Comparison of ENCODE assay signal across 30 cellular contexts in the genomic region with DNA sequence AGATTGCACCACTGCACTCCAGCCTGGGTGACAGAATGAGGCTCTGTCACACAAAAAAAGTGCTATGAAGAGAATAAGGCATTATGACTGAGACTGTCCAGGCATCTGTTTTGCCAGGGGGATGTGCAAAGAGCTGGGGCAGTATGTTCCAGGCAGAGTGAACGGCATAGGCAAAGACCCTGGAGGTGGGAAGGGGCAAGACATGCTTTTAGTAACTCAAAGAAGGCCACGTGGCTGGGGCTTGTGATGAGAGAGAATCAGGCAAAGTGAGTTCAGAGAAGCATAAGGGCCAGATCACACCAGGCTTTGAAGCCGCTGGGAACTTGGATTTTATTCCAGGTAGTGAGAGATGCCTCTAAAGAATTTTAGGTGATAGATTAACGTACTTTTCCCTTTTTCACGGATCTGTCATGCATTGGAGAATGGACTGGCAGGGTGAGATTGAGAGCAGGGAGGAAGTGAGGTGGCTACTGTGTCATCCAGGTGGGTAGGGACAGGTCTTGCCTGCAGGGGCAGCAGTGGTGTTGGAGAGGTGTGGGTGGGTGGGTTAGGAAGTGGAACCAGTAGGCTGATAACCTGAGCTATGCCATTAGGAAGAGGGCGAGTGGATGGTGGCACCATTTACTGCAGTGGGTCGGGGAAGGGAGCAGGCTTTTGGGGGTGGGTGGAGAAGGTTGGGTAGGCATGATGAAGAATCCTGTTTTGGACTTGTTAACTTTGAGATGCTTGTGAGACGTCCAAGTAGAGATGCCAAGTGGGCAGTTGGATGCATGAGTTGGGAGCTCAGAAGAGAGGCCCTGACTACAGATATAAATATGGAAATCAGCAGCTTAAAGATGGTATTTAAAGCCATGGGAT. TPM values are rescaled to one million over a fixed set of nuclear protein-coding genes. Genes with fewer than 3 reads are reported as not detected.
DNase-seq lines count a peak whose midpoint lies in the region; ATAC-seq, FAIRE-seq and TF ChIP-seq lines count a peak whose summit lies in the region.
"Had no signal": no experiment of that assay in that cellular context is flagged by ENCODE, and none has a peak within 500 bp of the region (broad histone marks: within the 10 kb centered on the region; RNA-seq: fewer than 3 reads in every experiment).

No MANE protein-coding gene starts in this region.

- no peak overlapping the region for H3K56ac ChIP-seq in H1 (replicated peaks; ENCODE audit: insufficient read length, low read depth, low read length)

- H3K9me3 ChIP-seq in HCT116 (ENCODE audit: control insufficient read depth in 1 of 2, insufficient read depth in 1 of 2, low read depth in 1 of 2, low read length in 2 of 2) = no peaks in the 10 kb centered on the region
- no peaks in the 10 kb centered on the region for H3K9me3 ChIP-seq in H1 (ENCODE audit: insufficient read depth in 2 of 2, low read depth in 1 of 2, low read length in 1 of 2)
- H3K9me3 ChIP-seq: mucosa of descending colon had no signal

- WGBS in H1 (ENCODE audit: extremely low coverage in 1 of 2, insufficient coverage in 1 of 2, insufficient read length in 1 of 2, insufficient replicate concordance in 2 of 2, low coverage in 1 of 2, low lambda C conversion rate in 2 of 2, missing lambda C conversion rate in 1 of 2), 2 experiments = 79% methylated on average over 8 of the region's 8 CpGs; no CpG with 5 or more reads in 1 of the 2 experiments

- in situ Hi-C loops in G401 (cut with HindIII; ENCODE audit: low sequenced_read_pairs) = loop anchor here (10.0 kb wide), 1 partner anchor 109 kb away; no protein-coding TSS in a partner anchor

- ATAC-seq in HCT116 (peak; percentile 65), HG02885 (IDR thresholded peaks at IDR 0.05; ENCODE audit: poor library complexity, unreplicated experiment) (no peak), HG02852 (IDR thresholded peaks at IDR 0.05; ENCODE audit: unreplicated experiment) (no peak), HG03439 (IDR thresholded peaks at IDR 0.05; ENCODE audit: unreplicated experiment) (no peak)
- ATAC-seq: gastroesophageal sphincter, mucosa of descending colon, right cardiac atrium had no signal

- H3K4me1 ChIP-seq in HCT116 (ENCODE audit: control insufficient read depth in 1 of 2, insufficient read depth in 2 of 2, low read length in 2 of 2) (no peaks in the 10 kb centered on the region), H1 (replicated peaks in 1 of 4; ENCODE audit: control insufficient read depth in 3 of 4, insufficient read depth in 4 of 4, low read length in 3 of 4) (peaks cover 3 to 15% (median 8%) of the 10 kb centered on the region in 4 experiments)

- no peaks in the 10 kb centered on the region for H3K9me2 ChIP-seq in HCT116 (ENCODE audit: insufficient read depth)

- no peak overlapping the region for H2BK120ac ChIP-seq in H1 (replicated peaks; ENCODE audit: low read depth, low read length)

- H2BK5ac ChIP-seq in H1 (ENCODE audit: low read depth, low read length) = no peak overlapping the region

- H3K23ac ChIP-seq in H1 (ENCODE audit: insufficient read length) = no peak overlapping the region

- H2BK12ac ChIP-seq in H1 (ENCODE audit: low read depth, low read length) = no peak overlapping the region

- no peak overlapping the region for H3K4me2 ChIP-seq in HCT116 (ENCODE audit: low read length)
- no peak overlapping the region for H3K4me2 ChIP-seq in H1 (ENCODE audit: insufficient read depth in 1 of 2, low read depth in 2 of 2, low read length in 2 of 2)

- no peak overlapping the region for H4K5ac ChIP-seq in H1 (ENCODE audit: insufficient read length, low read depth, low read length)

- H4K20me1 ChIP-seq in HCT116 (ENCODE audit: insufficient read depth) = no peaks in the 10 kb centered on the region
- no peaks in the 10 kb centered on the region for H4K20me1 ChIP-seq in H1 (replicated peaks in 1 of 2; ENCODE audit: control insufficient read depth in 1 of 2, insufficient read depth in 2 of 2, low read length in 2 of 2)

- H3K9ac ChIP-seq in HCT116 (ENCODE audit: low read length) = no peak overlapping the region
- H3K9ac ChIP-seq in H1 (replicated peaks in 1 of 4; ENCODE audit: extremely low read depth in 1 of 4, low read depth in 3 of 4, low read length in 3 of 4) = no peak overlapping the region
- H3K9ac ChIP-seq: GM23248, parathyroid adenoma had no signal

- H3K79me2 ChIP-seq in HCT116 (ENCODE audit: insufficient read depth, low read length) = no peaks in the 10 kb centered on the region
- H3K79me2 ChIP-seq in H1 (ENCODE audit: control insufficient read depth in 1 of 2, insufficient read depth in 2 of 2, low read length in 2 of 2) = no peaks in the 10 kb centered on the region
- H3K79me2 ChIP-seq: parathyroid adenoma had no signal

- H3K27ac ChIP-seq in HCT116 (ENCODE audit: low read depth, low read length) = no peak overlapping the region
- H3K27ac ChIP-seq in H1 (ENCODE audit: low read depth, low read length) = no peak overlapping the region
- H3K27ac ChIP-seq: gastroesophageal sphincter, GM23248, parathyroid adenoma, SK-N-MC had no signal

- no peak overlapping the region for H2AK5ac ChIP-seq in H1 (ENCODE audit: low read depth, low read length)

- H2AFZ ChIP-seq in HCT116 (ENCODE audit: low read depth, low read length, poor library complexity, severe bottlenecking) (no peak overlapping the region), H1 (ENCODE audit: low read length) (no peak overlapping the region)
- H2AFZ ChIP-seq: GM23248, parathyroid adenoma had no signal

- H3K18ac ChIP-seq in H1 (ENCODE audit: extremely low read depth, low read length) = no peak overlapping the region

- no peak for FAIRE-seq in H1 (lab: Jason Lieb, UNC)
- FAIRE-seq: endometrium, GM12891, islet of Langerhans had no signal

- no peak overlapping the region for H2BK15ac ChIP-seq in H1 (ENCODE audit: low read length)

- H3K4ac ChIP-seq in H1 (replicated peaks; ENCODE audit: insufficient read length, low read depth, low read length) = no peak overlapping the region

- H3K4me3 ChIP-seq in HCT116 (replicated peaks in 1 of 2; ENCODE audit: low read depth in 1 of 2, low read length in 2 of 2) (no peak overlapping the region), H1 (ENCODE audit: extremely low read depth in 1 of 4, insufficient read depth in 2 of 4, low read depth in 3 of 4, low read length in 4 of 4) (no peak overlapping the region)
- H3K4me3 ChIP-seq: gastroesophageal sphincter, GM23248, mucosa of descending colon, SK-N-MC had no signal

- H3K23me2 ChIP-seq in H1 (ENCODE audit: low read depth, low read length) = peaks cover 4% of the 10 kb centered on the region; the same call in 1 of the 2 replicates

- DNase-seq in G401 (ENCODE audit: low spot score) = peak; percentile 43
- DNase-seq in HCT116 (ENCODE audit: low read depth, low spot score) = no peak
- no peak for DNase-seq in H1 (ENCODE audit: low read depth in 1 of 2, low spot score in 2 of 2)
- DNase-seq in occipital lobe (lab: John Stamatoyannopoulos, UW) = peak; percentile 60
- DNase-seq in AG08395 (ENCODE audit: low spot score) = no peak
- DNase-seq: ACHN; activated effector memory CD4-positive, alpha-beta T cell treated with anti-CD3 and anti-CD28 coated beads, Interleukin-2, amount 50 U/mL, for 16 hours; activated naive CD8-positive, alpha-beta T cell treated with anti-CD3 and anti-CD28 coated beads, Interleukin-2, amount 10 ng/mL, durations not matched to agents 7 days and 5 days; activated T-cell treated with anti-CD3 and anti-CD28 coated beads for 4 hours; dermis blood vessel endothelial cell; GM23248; mucosa of descending colon; NCI-H1436 treated with DMSO at 0.1 percent for 48 hours; NCI-H2107; NCI-H446; NCI-H82; right cardiac atrium; stimulated activated naive CD4-positive, alpha-beta T cell had no signal

- CTCF ChIA-PET in HCT116 (lab: Charles Lee) (no interaction called here), H1 (lab: Charles Lee; ENCODE audit: partially characterized antibody) (interaction anchor here (0.6 to 2.1 kb wide), 23 partner anchors 8 to 265 kb away, joined by 3 to 10 read pairs (median 3); no protein-coding TSS in a partner anchor)

- no peak overlapping the region for H3K14ac ChIP-seq in H1 (ENCODE audit: insufficient read length)

- intact Hi-C loops in HCT116 (cut with micrococcal nuclease) = no loop called here

- POLR2A ChIA-PET in HCT116 (lab: Charles Lee) = no interaction called here
- POLR2A ChIA-PET in H1 (lab: Charles Lee; ENCODE audit: partially characterized antibody) = no interaction called here

- H4K8ac ChIP-seq in H1 (ENCODE audit: extremely low read depth, insufficient read depth, low read length) = no peak overlapping the region

- no peak overlapping the region for H2BK20ac ChIP-seq in H1 (ENCODE audit: low read length)

- no peak overlapping the region for H4K91ac ChIP-seq in H1 (replicated peaks; ENCODE audit: insufficient read length, low read length)

- H3K27me3 ChIP-seq in HCT116 (ENCODE audit: insufficient read depth, low read length) (peaks cover 9% of the 10 kb centered on the region; the same call in 1 of the 2 replicates), H1 (replicated peaks in 1 of 4; ENCODE audit: control insufficient read depth in 3 of 4, extremely low read depth in 1 of 4, insufficient read depth in 3 of 4, low read length in 3 of 4) (no peaks in the 10 kb centered on the region)

- H3K36me3 ChIP-seq in HCT116 (ENCODE audit: control insufficient read depth in 1 of 2, insufficient read depth in 2 of 2, low read length in 2 of 2) = no peaks in the 10 kb centered on the region
- H3K36me3 ChIP-seq in H1 (ENCODE audit: control insufficient read depth in 2 of 4, insufficient read depth in 4 of 4, low read length in 3 of 4) = no peaks in the 10 kb centered on the region
- H3K36me3 ChIP-seq: gastroesophageal sphincter had no signal

- no peaks in the 10 kb centered on the region for H3K79me1 ChIP-seq in H1 (ENCODE audit: low read depth, low read length)

- TF ChIP-seq CTCF in HCT116 (IDR thresholded peaks at IDR 0.05 in 2 of 3, conservative IDR thresholded peaks at IDR 0.05 in 1 of 3; ENCODE audit: borderline replicate concordance in 1 of 3, insufficient read depth in 1 of 3, low read depth in 2 of 3, low read length in 2 of 3) = 0 out of 6 replicates have a peak, but pooled peaks of 1 of the 3 experiments have one; percentile 20
- peak; percentile 31 to 69 (median 50); a peak in 3 of 4 replicates for TF ChIP-seq CTCF in H1 (IDR thresholded peaks at IDR 0.05; ENCODE audit: control extremely low read depth in 1 of 3, insufficient read depth in 1 of 3, low read depth in 1 of 3, low read length in 3 of 3)

- TF ChIP-seq RAD21 in HCT116 (IDR thresholded peaks at IDR 0.05; ENCODE audit: low read depth) (no peak), H1 (IDR thresholded peaks at IDR 0.05 in 1 of 2, conservative IDR thresholded peaks at IDR 0.05 in 1 of 2; ENCODE audit: low read depth in 2 of 2, low read length in 2 of 2) (peak; percentile 40)

- RAD21 ChIA-PET in HCT116 (lab: Charles Lee; ENCODE audit: low non-redundant PET in 1 of 2, low total read pairs in 2 of 2, uncharacterized antibody in 2 of 2, unreplicated experiment in 2 of 2) = no interaction called here

- no TSS peak for BruUV-seq in HCT116 (replicated peaks; lab: Mats Ljungman, UMichigan)

- TF ChIP-seq POLR2A in HCT116 (IDR thresholded peaks at IDR 0.05; ENCODE audit: borderline replicate concordance, extremely low read depth, insufficient read depth, insufficient read length) (no peak), H1 (IDR thresholded peaks at IDR 0.05; ENCODE audit: control extremely low read depth in 1 of 2, low read depth in 2 of 2, low read length in 2 of 2) (no peak)

- TF ChIP-seq EP300 in H1 (IDR thresholded peaks at IDR 0.05; ENCODE audit: borderline replicate concordance in 1 of 2, low read depth in 2 of 2, low read length in 2 of 2) = no peak

RNA-seq across cellular contexts. Expression of a gene that starts 31.6 kb away (rescaled TPM):
- total RNA-seq in G401 (2014; rRNA removed; shearing (Covaris generic)) = not detected in 2 replicates
- total RNA-seq in HCT116 (2021; ENCODE audit: unreplicated experiment) (not detected), occipital lobe (79.5 TPM)
- 0.01 TPM in 2 replicates for polyA plus RNA-seq in HCT116 (2012)
- 0.61 and 1.2 TPM in 2 replicates for total RNA-seq in H1 (2021; fragmentation: NEBNext Ultra II Directional; extraction: Animal tissue kit (Norgen Biotek cat#: 25700))
- polyA plus RNA-seq in H1 (2011; rRNA removed) = 0.14 and 0.20 TPM in 2 replicates
- polyA plus RNA-seq in H1 (2011; cell fraction: cytosol; rRNA removed) = 0.17 TPM
- 0.53 TPM for polyA plus RNA-seq in H1 (2011; cell fraction: nucleus; rRNA removed)
- polyA plus RNA-seq in H1 (2012, experiment 1 of 2) = 0.08 to 0.39 TPM (median 0.32 TPM) in 4 replicates
- polyA plus RNA-seq in H1 (2012, experiment 2 of 2) = 0.16 TPM
- 0.47 TPM for polyA plus RNA-seq in H1 (2013, experiment 1 of 2)
- polyA plus RNA-seq in H1 (2013, experiment 2 of 2) = 0.31 TPM
- 0.38 and 0.41 TPM in 2 replicates for polyA minus RNA-seq in H1 (2011; rRNA and poly(A)+ RNA removed)
- 0.22 TPM for polyA minus RNA-seq in H1 (2011; cell fraction: cytosol; rRNA and poly(A)+ RNA removed)
- polyA minus RNA-seq in H1 (2011; cell fraction: nucleus; rRNA and poly(A)+ RNA removed) = 0.70 TPM
- total RNA-seq: activated naive CD8-positive, alpha-beta T cell treated with anti-CD3 and anti-CD28 coated beads, Interleukin-2, amount 10 ng/mL, durations not matched to agents 7 days and 5 days; dermis blood vessel endothelial cell; GM23248; LHCN-M2; natural killer cell treated with Interleukin-12 subunit alpha and Interleukin-12 subunit beta and Interleukin-15 and Interleukin-18, amount 100 ng/mL, for 72 hours had no signal
- polyA plus RNA-seq: BJ, GM23248 had no signal

Comparison
In these comparisons a context has a peak if more than half of its experiments do, and no peak if none do; other contexts are left out.
1. DNase-seq: peak in G401 (single experiment) and occipital lobe (single experiment); none in HCT116 (single experiment), H1 (0 of 2) and AG08395 (single experiment).
2. RNA of a gene that starts 31.6 kb away (total RNA-seq): 79.5 TPM in occipital lobe (single experiment); 0.61 to 1.2 TPM in H1, not detected in HCT116 (single experiment) and not detected in G401; every median in the first group is over 10 times any median in the second.